22 cellular contexts compared by ENCODE assay signal in genomic region chr17:2235792-2236365, GRCh38.
A peak's percentile ranks its signal among the peaks of the same experiment; 100 is the strongest.
DNase-seq lines count a peak whose midpoint lies in the region; ATAC-seq and TF ChIP-seq lines count a peak whose summit lies in the region.
"Had no signal": no experiment of that assay in that cellular context is flagged by ENCODE, and none has a peak within 500 bp of the region (broad histone marks: within the 10 kb centered on the region; RNA-seq: fewer than 3 reads in every experiment).

No MANE protein-coding gene starts in this region.

- H3K4me2 ChIP-seq in OCI-LY1 (ENCODE audit: low read length) = no peak overlapping the region
- H3K4me2 ChIP-seq: KMS-11 had no signal

- H3K27me3 ChIP-seq in OCI-LY1 (ENCODE audit: insufficient read depth, low read length) (no peaks in the 10 kb centered on the region), tibial artery (no peaks in the 10 kb centered on the region)
- H3K27me3 ChIP-seq: right lobe of liver, SJSA1 had no signal

- H2AFZ ChIP-seq in OCI-LY1 (ENCODE audit: low read length) = no peak overlapping the region

- H3K4me3 ChIP-seq in OCI-LY1 (ENCODE audit: low read depth, low read length, poor library complexity, severe bottlenecking) (no peak overlapping the region), tibial artery (no peak overlapping the region)
- H3K4me3 ChIP-seq: right lobe of liver, SJSA1 had no signal

- ATAC-seq in GM18873 (IDR thresholded peaks at IDR 0.05; ENCODE audit: low FRiP score, unreplicated experiment) = no peak
- ATAC-seq: right lobe of liver; stimulated activated effector memory CD8-positive, alpha-beta T cell treated with anti-CD3 and anti-CD28 coated beads, Interleukin-12 subunit alpha, Interleukin-12 subunit beta, amount 100 ng/mL, for 72 hours had no signal

- no peaks in the 10 kb centered on the region for H3K9me3 Mint-ChIP-seq in mesothelial cell of epicardium
- no peaks in the 10 kb centered on the region for H3K9me3 Mint-ChIP-seq in CD14-positive monocyte
- H3K9me3 Mint-ChIP-seq: activated T-helper 1 cell treated with anti-CD3 and anti-CD28 coated beads, Interleukin-12 subunit alpha, Interleukin-12 subunit beta, Interleukin-2, Interleukin-4 antibody, amounts not matched to agents 30 ng/mL and 10 ng/mL and 1 ng/mL, durations not matched to agents 14 hours and 24 hours and 36 hours; CD4-positive, CD25-positive, alpha-beta regulatory T cell; dendritic cell treated with granulocyte-macrophage colony-stimulating factor and Interleukin-4, amounts not matched to agents 40 ng/mL and 50 ng/mL, for 4 days; neural crest cell; stimulated activated effector memory CD8-positive, alpha-beta T cell treated with anti-CD3 and anti-CD28 coated beads, Interleukin-12 subunit alpha, Interleukin-12 subunit beta, amount 100 ng/mL, for 72 hours had no signal

- H3F3A ChIP-seq in OCI-LY1 (ENCODE audit: insufficient read depth, low read length) = peaks cover 10% of the 10 kb centered on the region

- H3K36me3 Mint-ChIP-seq in mesothelial cell of epicardium (peaks cover 13% of the 10 kb centered on the region), CD14-positive monocyte (peaks cover 59 to 69% of the 10 kb centered on the region in 2 donors)

- no peak for TF ChIP-seq CTCF in OCI-LY1 (IDR thresholded peaks at IDR 0.05; ENCODE audit: low read length)
- no peak for TF ChIP-seq CTCF in mesothelial cell of epicardium (IDR thresholded peaks at IDR 0.05; ENCODE audit: unreplicated experiment)
- no peak for TF ChIP-seq CTCF in tibial artery (IDR thresholded peaks at IDR 0.05)
- no peak for TF ChIP-seq CTCF in CD14-positive monocyte (IDR thresholded peaks at IDR 0.05)

- peak overlapping the region; percentile 53 for H3K27ac Mint-ChIP-seq in mesothelial cell of epicardium
- no peak overlapping the region for H3K27ac Mint-ChIP-seq in CD14-positive monocyte
- H3K27ac Mint-ChIP-seq: activated T-helper 1 cell treated with anti-CD3 and anti-CD28 coated beads, Interleukin-12 subunit alpha, Interleukin-12 subunit beta, Interleukin-2, Interleukin-4 antibody, amounts not matched to agents 30 ng/mL and 10 ng/mL and 1 ng/mL, durations not matched to agents 14 hours and 24 hours and 36 hours; CD4-positive, CD25-positive, alpha-beta regulatory T cell; dendritic cell treated with granulocyte-macrophage colony-stimulating factor and Interleukin-4, amounts not matched to agents 40 ng/mL and 50 ng/mL, for 4 days; stimulated activated effector memory CD8-positive, alpha-beta T cell treated with anti-CD3 and anti-CD28 coated beads, Interleukin-12 subunit alpha, Interleukin-12 subunit beta, amount 100 ng/mL, for 72 hours had no signal

- H3K36me3 ChIP-seq in OCI-LY1 (ENCODE audit: insufficient read depth, low read length) (peaks cover 9% of the 10 kb centered on the region; the same call in 1 of the 2 replicates), tibial artery (peaks cover 0 to 10% (median 0%) of the 10 kb centered on the region in 3 donors)

- H3K4me1 ChIP-seq in OCI-LY1 (ENCODE audit: insufficient read depth, low read length, severe bottlenecking) = peaks cover 51% of the 10 kb centered on the region
- peaks cover 0 to 96% (median 51%) of the 10 kb centered on the region in 4 donors for H3K4me1 ChIP-seq in tibial artery

- no peak overlapping the region for H3K4me3 Mint-ChIP-seq in mesothelial cell of epicardium
- no peak overlapping the region for H3K4me3 Mint-ChIP-seq in CD14-positive monocyte
- H3K4me3 Mint-ChIP-seq: activated T-helper 1 cell treated with anti-CD3 and anti-CD28 coated beads, Interleukin-12 subunit alpha, Interleukin-12 subunit beta, Interleukin-2, Interleukin-4 antibody, amounts not matched to agents 30 ng/mL and 10 ng/mL and 1 ng/mL, durations not matched to agents 14 hours and 24 hours and 36 hours; CD4-positive, CD25-positive, alpha-beta regulatory T cell; dendritic cell treated with granulocyte-macrophage colony-stimulating factor and Interleukin-4, amounts not matched to agents 40 ng/mL and 50 ng/mL, for 4 days; neural crest cell; stimulated activated effector memory CD8-positive, alpha-beta T cell treated with anti-CD3 and anti-CD28 coated beads, Interleukin-12 subunit alpha, Interleukin-12 subunit beta, amount 100 ng/mL, for 72 hours had no signal

- peak overlapping the region; percentile 15 for H3K27ac ChIP-seq in OCI-LY1 (ENCODE audit: low read depth, low read length, poor library complexity, severe bottlenecking)
- peak overlapping the region; percentile 34 to 41 for H3K27ac ChIP-seq in tibial artery
- H3K27ac ChIP-seq: HL-60, KMS-11, right lobe of liver, SJSA1 had no signal

- no peaks in the 10 kb centered on the region for H3K27me3 Mint-ChIP-seq in mesothelial cell of epicardium (ENCODE audit: low read depth)
- peaks cover 0 to 4% (median 0%) of the 10 kb centered on the region in 3 donors for H3K27me3 Mint-ChIP-seq in CD14-positive monocyte (ENCODE audit: low read depth in 3 of 3)
- H3K27me3 Mint-ChIP-seq: CD4-positive, CD25-positive, alpha-beta regulatory T cell; dendritic cell treated with granulocyte-macrophage colony-stimulating factor and Interleukin-4, amounts not matched to agents 40 ng/mL and 50 ng/mL, for 4 days had no signal

- intact Hi-C loops in tibial artery (cut with DNase I; ENCODE audit: low total_unique reads) = no loop called here
- intact Hi-C loops in CD14-positive monocyte (cut with micrococcal nuclease) = no loop called here

- no peaks in the 10 kb centered on the region for H4K20me1 ChIP-seq in OCI-LY1 (ENCODE audit: insufficient read depth, low read length)

- no peaks in the 10 kb centered on the region for H3K79me2 ChIP-seq in OCI-LY1 (ENCODE audit: insufficient read depth, low read length)

- H3K4me1 Mint-ChIP-seq in mesothelial cell of epicardium (peaks cover 60% of the 10 kb centered on the region), CD14-positive monocyte (no peaks in the 10 kb centered on the region)

- peak; percentile 85 for DNase-seq in fibroblast of gingiva (ENCODE audit: low read depth)
- no peak for DNase-seq in mesothelial cell of epicardium (ENCODE audit: low spot score in 2 of 2, unreplicated experiment in 2 of 2)
- DNase-seq in tibial artery = peak; percentile 65 to 71
- DNase-seq in MV-4-11 (lab: John Stamatoyannopoulos, UW) = no peak
- DNase-seq in HuH-7 (ENCODE audit: low spot score) = no peak
- DNase-seq in CD14-positive monocyte (ENCODE audit: low spot score) = no peak
- DNase-seq: activated CD4-positive, alpha-beta T cell treated with anti-CD3 and anti-CD28 coated beads, Interleukin-2, amount 50 U/mL, for 48 hours; CD4-positive, CD25-positive, alpha-beta regulatory T cell; DND-41; NCI-H1417; NCI-H226; right lobe of liver; T1000 had no signal

- H3K9me2 ChIP-seq in OCI-LY1 (ENCODE audit: low read depth, low read length) = no peaks in the 10 kb centered on the region

- no peaks in the 10 kb centered on the region for H3K9me3 ChIP-seq in OCI-LY1 (ENCODE audit: low read length)
- H3K9me3 ChIP-seq in tibial artery = no peaks in the 10 kb centered on the region
- H3K9me3 ChIP-seq: right lobe of liver, SJSA1 had no signal

- no peak overlapping the region for H3K9ac ChIP-seq in OCI-LY1 (ENCODE audit: low read length)
- H3K9ac ChIP-seq: KMS-11 had no signal

Comparison
In these comparisons a context has a peak if more than half of its experiments do, and no peak if none do; other contexts are left out.
1. DNase-seq: peak in fibroblast of gingiva (single experiment) and tibial artery (2 of 2); none in mesothelial cell of epicardium (0 of 2), MV-4-11 (single experiment), HuH-7 (single experiment) and CD14-positive monocyte (single experiment).